2 cellular contexts compared by ENCODE assay signal in the genomic region with DNA sequence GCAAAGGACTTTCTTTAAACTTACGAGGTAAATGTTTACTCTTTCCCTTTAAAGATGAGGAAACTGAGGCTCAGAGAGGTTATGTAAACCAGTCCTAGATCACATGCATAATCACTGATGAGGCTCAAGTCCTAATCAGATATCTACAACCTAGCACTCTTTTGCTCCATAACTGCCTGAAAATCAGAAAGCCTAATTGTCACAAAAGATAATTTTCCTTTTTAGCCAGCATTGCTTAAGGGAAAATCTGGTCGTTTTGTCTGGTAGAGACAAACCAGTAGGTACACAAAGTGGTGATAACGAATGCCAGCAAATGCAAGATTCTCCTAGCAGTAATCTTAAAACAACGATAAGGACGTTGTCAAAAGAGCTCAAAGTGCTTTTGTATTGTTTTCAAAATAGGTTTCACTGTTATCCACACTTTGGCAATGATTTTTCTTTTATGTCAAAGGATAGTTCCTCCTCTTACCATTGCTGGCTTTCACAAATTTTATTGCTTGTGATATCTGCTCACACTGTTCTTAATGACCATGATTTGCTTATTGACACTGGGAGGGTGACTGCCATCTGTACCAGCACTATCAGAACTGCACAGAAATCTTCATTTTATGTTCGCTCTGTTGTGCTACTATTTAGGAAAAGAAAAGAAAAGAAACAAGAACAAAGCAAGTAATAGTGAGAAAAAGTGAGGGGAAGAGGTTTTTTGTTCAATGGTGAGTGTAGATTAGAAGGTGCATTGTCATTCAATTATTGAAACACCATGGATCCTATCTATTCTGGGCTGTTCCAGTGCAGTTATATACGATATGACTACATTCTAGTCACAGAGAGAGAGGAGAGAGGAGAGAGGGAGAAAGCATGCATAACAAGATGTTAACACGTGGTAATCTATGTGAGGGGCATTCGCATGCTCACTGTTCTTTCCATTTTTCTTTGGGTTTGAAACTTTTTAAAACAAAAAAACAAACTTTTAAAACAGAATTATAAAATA.
TF ChIP-seq lines count a peak whose summit lies in the region.

No MANE protein-coding gene starts in this region.

TF ChIP-seq in A549, 52 proteins besides CTCF, POLR2A, EP300 and RAD21:
- no peak for TF ChIP-seq HMGXB4 (CRISPR knock-in tag; IDR thresholded peaks at IDR 0.05; ENCODE audit: borderline replicate concordance)
- no peak for TF ChIP-seq FOXS1 (CRISPR knock-in tag; IDR thresholded peaks at IDR 0.05)
- TF ChIP-seq JUNB (IDR thresholded peaks at IDR 0.05) = no peak
- no peak for TF ChIP-seq ZC3H11A (IDR thresholded peaks at IDR 0.05)
- TF ChIP-seq ATOH8 (CRISPR knock-in tag; IDR thresholded peaks at IDR 0.05; ENCODE audit: low read depth) = no peak
- TF ChIP-seq RNF2 (IDR thresholded peaks at IDR 0.05; ENCODE audit: borderline replicate concordance, low read depth) = no peak
- TF ChIP-seq CHD4 (IDR thresholded peaks at IDR 0.05; ENCODE audit: borderline replicate concordance) = no peak
- TF ChIP-seq SREBF2 (IDR thresholded peaks at IDR 0.05) = no peak
- TF ChIP-seq FOSL2 (IDR thresholded peaks at IDR 0.05) = no peak
- no peak for TF ChIP-seq FOSL2 (CRISPR knock-in tag; IDR thresholded peaks at IDR 0.05)
- TF ChIP-seq GATA3 (IDR thresholded peaks at IDR 0.05; ENCODE audit: borderline replicate concordance) = no peak
- TF ChIP-seq MAFK (IDR thresholded peaks at IDR 0.05; ENCODE audit: partially characterized antibody) = no peak
- TF ChIP-seq EHMT2 (IDR thresholded peaks at IDR 0.05; ENCODE audit: low read depth) = no peak
- TF ChIP-seq, protein P1, sequence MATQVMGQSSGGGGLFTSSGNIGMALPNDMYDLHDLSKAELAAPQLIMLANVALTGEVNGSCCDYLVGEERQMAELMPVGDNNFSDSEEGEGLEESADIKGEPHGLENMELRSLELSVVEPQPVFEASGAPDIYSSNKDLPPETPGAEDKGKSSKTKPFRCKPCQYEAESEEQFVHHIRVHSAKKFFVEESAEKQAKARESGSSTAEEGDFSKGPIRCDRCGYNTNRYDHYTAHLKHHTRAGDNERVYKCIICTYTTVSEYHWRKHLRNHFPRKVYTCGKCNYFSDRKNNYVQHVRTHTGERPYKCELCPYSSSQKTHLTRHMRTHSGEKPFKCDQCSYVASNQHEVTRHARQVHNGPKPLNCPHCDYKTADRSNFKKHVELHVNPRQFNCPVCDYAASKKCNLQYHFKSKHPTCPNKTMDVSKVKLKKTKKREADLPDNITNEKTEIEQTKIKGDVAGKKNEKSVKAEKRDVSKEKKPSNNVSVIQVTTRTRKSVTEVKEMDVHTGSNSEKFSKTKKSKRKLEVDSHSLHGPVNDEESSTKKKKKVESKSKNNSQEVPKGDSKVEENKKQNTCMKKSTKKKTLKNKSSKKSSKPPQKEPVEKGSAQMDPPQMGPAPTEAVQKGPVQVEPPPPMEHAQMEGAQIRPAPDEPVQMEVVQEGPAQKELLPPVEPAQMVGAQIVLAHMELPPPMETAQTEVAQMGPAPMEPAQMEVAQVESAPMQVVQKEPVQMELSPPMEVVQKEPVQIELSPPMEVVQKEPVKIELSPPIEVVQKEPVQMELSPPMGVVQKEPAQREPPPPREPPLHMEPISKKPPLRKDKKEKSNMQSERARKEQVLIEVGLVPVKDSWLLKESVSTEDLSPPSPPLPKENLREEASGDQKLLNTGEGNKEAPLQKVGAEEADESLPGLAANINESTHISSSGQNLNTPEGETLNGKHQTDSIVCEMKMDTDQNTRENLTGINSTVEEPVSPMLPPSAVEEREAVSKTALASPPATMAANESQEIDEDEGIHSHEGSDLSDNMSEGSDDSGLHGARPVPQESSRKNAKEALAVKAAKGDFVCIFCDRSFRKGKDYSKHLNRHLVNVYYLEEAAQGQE (IDR thresholded peaks at IDR 0.05) = no peak
- TF ChIP-seq, protein P2, sequence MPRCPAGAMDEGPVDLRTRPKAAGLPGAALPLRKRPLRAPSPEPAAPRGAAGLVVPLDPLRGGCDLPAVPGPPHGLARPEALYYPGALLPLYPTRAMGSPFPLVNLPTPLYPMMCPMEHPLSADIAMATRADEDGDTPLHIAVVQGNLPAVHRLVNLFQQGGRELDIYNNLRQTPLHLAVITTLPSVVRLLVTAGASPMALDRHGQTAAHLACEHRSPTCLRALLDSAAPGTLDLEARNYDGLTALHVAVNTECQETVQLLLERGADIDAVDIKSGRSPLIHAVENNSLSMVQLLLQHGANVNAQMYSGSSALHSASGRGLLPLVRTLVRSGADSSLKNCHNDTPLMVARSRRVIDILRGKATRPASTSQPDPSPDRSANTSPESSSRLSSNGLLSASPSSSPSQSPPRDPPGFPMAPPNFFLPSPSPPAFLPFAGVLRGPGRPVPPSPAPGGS (IDR thresholded peaks at IDR 0.05) = no peak
- TF ChIP-seq ZSCAN20 (CRISPR knock-in tag; IDR thresholded peaks at IDR 0.05) = no peak
- no peak for TF ChIP-seq FOSB (CRISPR knock-in tag; IDR thresholded peaks at IDR 0.05)
- TF ChIP-seq NPAS2 (CRISPR knock-in tag; IDR thresholded peaks at IDR 0.05; ENCODE audit: borderline replicate concordance) = no peak
- no peak for TF ChIP-seq RCOR1 (IDR thresholded peaks at IDR 0.05; ENCODE audit: low read depth, low read length)
- no peak for TF ChIP-seq PHF8 (IDR thresholded peaks at IDR 0.05; ENCODE audit: borderline replicate concordance, low read depth)
TF ChIP-seq in A549: peak in this region for 0.

TF ChIP-seq in K562, 482 proteins besides CTCF, POLR2A, EP300 and RAD21 (continues in another document):
- no peak for TF ChIP-seq ZNF76 (CRISPR knock-in tag; IDR thresholded peaks at IDR 0.05; ENCODE audit: borderline replicate concordance)
- TF ChIP-seq ZNF699 (CRISPR knock-in tag; IDR thresholded peaks at IDR 0.05; ENCODE audit: insufficient replicate concordance) = no peak
- TF ChIP-seq SAFB (IDR thresholded peaks at IDR 0.05; ENCODE audit: borderline replicate concordance, low read depth, low read length) = no peak
- no peak for TF ChIP-seq MEIS2 (IDR thresholded peaks at IDR 0.05; ENCODE audit: partially characterized antibody)
- TF ChIP-seq NFE2 (IDR thresholded peaks at IDR 0.05; ENCODE audit: low read depth) = peak; percentile 70
- TF ChIP-seq DIDO1 (tag; IDR thresholded peaks at IDR 0.05; ENCODE audit: low read depth) = no peak
- TF ChIP-seq HSF4 (CRISPR knock-in tag; IDR thresholded peaks at IDR 0.05; ENCODE audit: borderline replicate concordance) = no peak
- peak; percentile 58 for TF ChIP-seq ARID1B (IDR thresholded peaks at IDR 0.05)
- no peak for TF ChIP-seq FUS (optimal IDR thresholded peaks at IDR 0.05; ENCODE audit: low read depth, low read length)
- TF ChIP-seq MAFF (IDR thresholded peaks at IDR 0.05; ENCODE audit: low read length) = peak; percentile 28; the same call in 1 of the 2 replicates
- TF ChIP-seq, protein P3, sequence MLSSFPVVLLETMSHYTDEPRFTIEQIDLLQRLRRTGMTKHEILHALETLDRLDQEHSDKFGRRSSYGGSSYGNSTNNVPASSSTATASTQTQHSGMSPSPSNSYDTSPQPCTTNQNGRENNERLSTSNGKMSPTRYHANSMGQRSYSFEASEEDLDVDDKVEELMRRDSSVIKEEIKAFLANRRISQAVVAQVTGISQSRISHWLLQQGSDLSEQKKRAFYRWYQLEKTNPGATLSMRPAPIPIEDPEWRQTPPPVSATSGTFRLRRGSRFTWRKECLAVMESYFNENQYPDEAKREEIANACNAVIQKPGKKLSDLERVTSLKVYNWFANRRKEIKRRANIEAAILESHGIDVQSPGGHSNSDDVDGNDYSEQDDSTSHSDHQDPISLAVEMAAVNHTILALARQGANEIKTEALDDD (IDR thresholded peaks at IDR 0.05) = 0 out of 2 replicates have a peak, but pooled peaks have one; percentile 28
- no peak for TF ChIP-seq ETV5 (CRISPR knock-in tag; IDR thresholded peaks at IDR 0.05; ENCODE audit: low read depth)
- no peak for TF ChIP-seq PHF21A (IDR thresholded peaks at IDR 0.05; ENCODE audit: borderline replicate concordance, low read depth)
- no peak for TF ChIP-seq PTBP1 (IDR thresholded peaks at IDR 0.05; ENCODE audit: low read depth, low read length)
- no peak for TF ChIP-seq HNRNPLL (IDR thresholded peaks at IDR 0.05; ENCODE audit: low read depth, low read length, poor library complexity, severe bottlenecking)
- no peak for TF ChIP-seq FOXJ2 (tag; IDR thresholded peaks at IDR 0.05)
- TF ChIP-seq, protein P4, sequence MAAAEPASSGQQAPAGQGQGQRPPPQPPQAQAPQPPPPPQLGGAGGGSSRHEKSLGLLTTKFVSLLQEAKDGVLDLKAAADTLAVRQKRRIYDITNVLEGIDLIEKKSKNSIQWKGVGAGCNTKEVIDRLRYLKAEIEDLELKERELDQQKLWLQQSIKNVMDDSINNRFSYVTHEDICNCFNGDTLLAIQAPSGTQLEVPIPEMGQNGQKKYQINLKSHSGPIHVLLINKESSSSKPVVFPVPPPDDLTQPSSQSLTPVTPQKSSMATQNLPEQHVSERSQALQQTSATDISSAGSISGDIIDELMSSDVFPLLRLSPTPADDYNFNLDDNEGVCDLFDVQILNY (CRISPR knock-in tag; IDR thresholded peaks at IDR 0.05) = no peak
- TF ChIP-seq TCF3 (CRISPR knock-in tag; IDR thresholded peaks at IDR 0.05) = 0 out of 2 replicates have a peak, but pooled peaks have one; percentile 25
- no peak for TF ChIP-seq POLR3G (IDR thresholded peaks at IDR 0.05; ENCODE audit: extremely low read depth, insufficient read length, insufficient replicate concordance)
- TF ChIP-seq ZNF140 (CRISPR knock-in tag; IDR thresholded peaks at IDR 0.05) = no peak
- TF ChIP-seq, protein P5, sequence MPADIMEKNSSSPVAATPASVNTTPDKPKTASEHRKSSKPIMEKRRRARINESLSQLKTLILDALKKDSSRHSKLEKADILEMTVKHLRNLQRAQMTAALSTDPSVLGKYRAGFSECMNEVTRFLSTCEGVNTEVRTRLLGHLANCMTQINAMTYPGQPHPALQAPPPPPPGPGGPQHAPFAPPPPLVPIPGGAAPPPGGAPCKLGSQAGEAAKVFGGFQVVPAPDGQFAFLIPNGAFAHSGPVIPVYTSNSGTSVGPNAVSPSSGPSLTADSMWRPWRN (IDR thresholded peaks at IDR 0.05; ENCODE audit: low read depth) = no peak
- TF ChIP-seq NFIX (CRISPR knock-in tag; IDR thresholded peaks at IDR 0.05; ENCODE audit: low read depth) = no peak
- TF ChIP-seq ZNF316 (IDR thresholded peaks at IDR 0.05) = peak; percentile 33; the same call in 1 of the 2 replicates
- no peak for TF ChIP-seq HNRNPH1 (optimal IDR thresholded peaks at IDR 0.05; ENCODE audit: low read depth, low read length)
- no peak for TF ChIP-seq POLR2H (tag; IDR thresholded peaks at IDR 0.05; ENCODE audit: low read depth)
- no peak for TF ChIP-seq RFX5 (IDR thresholded peaks at IDR 0.05; ENCODE audit: low read depth, low read length)
- peak; percentile 71 for TF ChIP-seq ZNF766 (CRISPR knock-in tag; conservative IDR thresholded peaks at IDR 0.05)
- no peak for TF ChIP-seq ATF7 (IDR thresholded peaks at IDR 0.05)
- TF ChIP-seq DPF2 (IDR thresholded peaks at IDR 0.05) = peak; percentile 33; the same call in 1 of the 2 replicates
- no peak for TF ChIP-seq SRSF1 (IDR thresholded peaks at IDR 0.05; ENCODE audit: low read depth, low read length)
- no peak for TF ChIP-seq HMGN3 (IDR thresholded peaks at IDR 0.05; ENCODE audit: borderline replicate concordance, extremely low read depth, insufficient read length, low read depth, low read length)
- peak; percentile 5; the same call in 1 of the 2 replicates for TF ChIP-seq GATA2 (CRISPR knock-in tag; IDR thresholded peaks at IDR 0.05)
- TF ChIP-seq ZBTB17 (CRISPR knock-in tag; IDR thresholded peaks at IDR 0.05) = no peak
- peak; percentile 50 for TF ChIP-seq CBFA2T3 (IDR thresholded peaks at IDR 0.05)
- TF ChIP-seq NCOA4 (IDR thresholded peaks at IDR 0.05; ENCODE audit: partially characterized antibody) = no peak
- peak; percentile 72 for TF ChIP-seq C11orf30 (IDR thresholded peaks at IDR 0.05; ENCODE audit: low read depth)
- TF ChIP-seq SMAD3 (CRISPR knock-in tag; conservative IDR thresholded peaks at IDR 0.05) = no peak
- TF ChIP-seq L3MBTL2 (IDR thresholded peaks at IDR 0.05) = peak; percentile 69
- no peak for TF ChIP-seq PCBP2 (IDR thresholded peaks at IDR 0.05; ENCODE audit: low read depth, low read length, poor library complexity, severe bottlenecking)
- TF ChIP-seq ZNF324 (CRISPR knock-in tag; IDR thresholded peaks at IDR 0.05) = no peak
- no peak for TF ChIP-seq JUND (IDR thresholded peaks at IDR 0.05; ENCODE audit: borderline replicate concordance, low read depth, low read length)
- TF ChIP-seq JUND (tag; IDR thresholded peaks at IDR 0.05; ENCODE audit: borderline replicate concordance, low read depth, low read length) = peak; percentile 28; the same call in 1 of the 3 replicates
- no peak for TF ChIP-seq ZC3H8 (IDR thresholded peaks at IDR 0.05)
- 0 out of 4 replicates have a peak, but pooled peaks of 1 of the 2 experiments have one; percentile 18 for TF ChIP-seq RCOR1 (IDR thresholded peaks at IDR 0.05; ENCODE audit: borderline replicate concordance in 1 of 2, low read depth in 2 of 2, low read length in 2 of 2)
- no peak for TF ChIP-seq ZNF263 (CRISPR knock-in tag; IDR thresholded peaks at IDR 0.05; ENCODE audit: borderline replicate concordance)
- no peak for TF ChIP-seq NONO (IDR thresholded peaks at IDR 0.05; ENCODE audit: low read depth in 2 of 2, low read length in 1 of 2)
- peak; percentile 60; the same call in 1 of the 2 replicates for TF ChIP-seq SOX6 (IDR thresholded peaks at IDR 0.05)
